In the genomic region with DNA sequence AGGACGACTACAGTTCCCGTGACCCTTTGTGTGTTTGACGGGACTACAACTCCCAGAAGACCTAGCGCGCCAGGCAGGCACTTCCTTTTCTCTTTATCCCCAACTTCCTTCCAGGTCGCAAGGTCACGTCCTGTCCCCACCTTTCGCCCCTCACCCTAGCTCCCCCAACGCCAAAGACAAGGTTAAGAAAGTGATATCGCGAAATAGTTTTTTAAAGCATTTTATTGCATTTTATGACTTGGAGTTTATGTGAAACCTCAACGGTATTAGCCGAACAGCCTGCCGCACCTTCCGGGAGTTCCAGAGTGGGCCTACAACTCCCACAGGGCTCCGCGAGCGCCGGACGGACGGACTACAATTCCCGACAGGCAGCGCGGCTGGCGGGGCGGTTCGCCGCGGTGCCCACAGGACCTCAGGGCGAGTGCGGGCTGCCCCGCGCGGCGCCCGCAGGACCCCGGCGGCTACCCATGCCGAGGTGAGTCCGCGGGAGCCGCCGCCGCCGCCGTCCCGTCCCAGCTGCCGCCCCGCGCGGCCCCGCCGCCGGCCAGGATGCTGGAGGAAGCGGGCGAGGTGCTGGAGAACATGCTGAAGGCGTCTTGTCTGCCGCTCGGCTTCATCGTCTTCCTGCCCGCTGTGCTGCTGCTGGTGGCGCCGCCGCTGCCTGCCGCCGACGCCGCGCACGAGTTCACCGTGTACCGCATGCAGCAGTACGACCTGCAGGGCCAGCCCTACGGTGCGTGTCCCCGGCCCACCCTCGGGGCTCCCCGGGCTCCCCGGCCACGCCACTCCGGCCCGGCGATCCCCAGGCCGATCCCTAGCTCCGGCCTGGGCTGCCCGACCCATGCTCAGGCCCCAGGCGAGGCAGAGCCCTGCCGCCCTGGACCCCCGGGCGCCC, we compare ENCODE assay signal across 8 cellular contexts.
DNase-seq lines count a peak whose midpoint lies in the region; ATAC-seq and FAIRE-seq lines count a peak whose summit lies in the region.

A gene with protein sequence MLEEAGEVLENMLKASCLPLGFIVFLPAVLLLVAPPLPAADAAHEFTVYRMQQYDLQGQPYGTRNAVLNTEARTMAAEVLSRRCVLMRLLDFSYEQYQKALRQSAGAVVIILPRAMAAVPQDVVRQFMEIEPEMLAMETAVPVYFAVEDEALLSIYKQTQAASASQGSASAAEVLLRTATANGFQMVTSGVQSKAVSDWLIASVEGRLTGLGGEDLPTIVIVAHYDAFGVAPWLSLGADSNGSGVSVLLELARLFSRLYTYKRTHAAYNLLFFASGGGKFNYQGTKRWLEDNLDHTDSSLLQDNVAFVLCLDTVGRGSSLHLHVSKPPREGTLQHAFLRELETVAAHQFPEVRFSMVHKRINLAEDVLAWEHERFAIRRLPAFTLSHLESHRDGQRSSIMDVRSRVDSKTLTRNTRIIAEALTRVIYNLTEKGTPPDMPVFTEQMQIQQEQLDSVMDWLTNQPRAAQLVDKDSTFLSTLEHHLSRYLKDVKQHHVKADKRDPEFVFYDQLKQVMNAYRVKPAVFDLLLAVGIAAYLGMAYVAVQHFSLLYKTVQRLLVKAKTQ (plus strand): TSS at position 449 of the 895 bp plus-strand sequence. CDS start 101 bp downstream, at position 550.

- peak; percentile 96 for DNase-seq in AG20443 (ENCODE audit: low spot score)
- peak; percentile 86 for DNase-seq in GM19239 (ENCODE audit: insufficient read length, low spot score)
- peak; percentile 88 for DNase-seq in NCI-H524 treated with DMSO at 0.1 percent for 48 hours (lab: John Stamatoyannopoulos, UW)
- peak; percentile 93 to 95 for DNase-seq in activated CD4-positive, alpha-beta T cell treated with anti-CD3 and anti-CD28 coated beads for 4 hours
- DNase-seq in kidney glomerular epithelial cell (lab: John Stamatoyannopoulos, UW) = peak; percentile 99
- peak; percentile 81 to 88 for DNase-seq in stimulated activated CD4-positive, alpha-beta T cell treated with anti-CD3 and anti-CD28 coated beads, Interleukin-1b, Interleukin-23, amount 100 ng/mL, for 1 hour (ENCODE audit: low read depth in 2 of 2)

- ATAC-seq in HG03457 (IDR thresholded peaks at IDR 0.05; ENCODE audit: unreplicated experiment) = peak; percentile 57

- H3K27ac ChIP-seq in cingulate gyrus (ENCODE audit: low read depth, low read length) = peak within 1 kb of the TSS; percentile 93

- FAIRE-seq in GM19239 (lab: Jason Lieb, UNC) = peak; percentile 100

Comparison
In these comparisons a context has a peak if more than half of its experiments do, and no peak if none do; other contexts are left out.
1. Peak in every context shown above with its lines: DNase-seq, ATAC-seq and H3K27ac ChIP-seq.